1 cellular context compared by ENCODE assay signal in the genomic region with DNA sequence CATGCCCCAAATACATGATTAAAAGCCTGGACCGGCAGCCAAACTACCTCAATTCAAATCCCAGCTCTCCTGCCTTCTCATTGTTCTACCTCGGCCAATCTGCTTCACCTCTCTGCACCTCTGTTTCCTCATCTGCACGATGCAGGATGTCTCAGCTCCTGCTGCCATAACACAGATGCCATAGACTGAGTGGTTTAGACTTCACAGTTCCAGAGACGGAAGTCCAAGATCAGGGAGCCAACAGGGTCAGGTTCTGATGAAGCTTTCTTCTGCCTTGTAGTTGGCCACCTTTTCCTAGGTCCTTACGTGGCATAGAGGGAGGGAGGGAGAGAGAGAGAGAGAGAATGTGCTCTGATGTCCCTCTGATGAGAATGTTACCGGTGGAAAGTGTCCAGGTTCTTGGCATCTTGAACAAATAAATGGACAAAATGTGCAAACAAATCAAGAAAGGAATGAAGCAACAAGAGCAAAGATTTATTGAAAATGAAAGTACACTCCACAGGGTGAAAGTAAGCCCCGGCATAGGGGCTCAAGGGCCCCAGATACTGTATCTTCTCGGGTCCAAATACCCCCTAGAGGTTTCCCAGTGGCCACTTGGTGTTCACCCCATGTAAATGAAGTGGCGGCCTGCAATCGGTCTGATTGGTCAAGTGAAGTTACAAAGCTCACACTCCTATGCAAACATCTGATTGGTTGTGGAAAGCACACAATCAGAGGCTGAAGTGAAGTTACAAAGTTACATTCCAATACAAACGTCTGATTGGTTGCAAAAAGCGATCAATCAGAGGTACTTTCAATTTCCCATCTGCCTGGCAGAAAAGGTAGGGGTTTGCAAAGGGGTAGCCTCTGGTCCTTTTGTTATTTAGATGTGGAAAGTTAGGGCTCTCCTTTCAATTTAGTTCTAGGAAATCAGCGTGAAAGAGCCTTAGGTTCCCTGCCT.
TF ChIP-seq lines count a peak whose summit lies in the region.

No MANE protein-coding gene starts in this region.

TF ChIP-seq in HepG2, 621 proteins besides CTCF, POLR2A, EP300 and RAD21 (continued from another document and continues in another):
- TF ChIP-seq ZNF142 (CRISPR knock-in tag; IDR thresholded peaks at IDR 0.05) (no peak), PAX8 (CRISPR knock-in tag; IDR thresholded peaks at IDR 0.05; ENCODE audit: borderline replicate concordance) (no peak), WIZ (CRISPR knock-in tag; IDR thresholded peaks at IDR 0.05) (peak; percentile 80; the same call in 1 of the 2 replicates), KLF13 (CRISPR knock-in tag; IDR thresholded peaks at IDR 0.05) (no peak), HOXD1 (CRISPR knock-in tag; IDR thresholded peaks at IDR 0.05) (0 out of 2 replicates have a peak, but pooled peaks have one; percentile 49), ZNF724P (CRISPR knock-in tag; IDR thresholded peaks at IDR 0.05; ENCODE audit: borderline replicate concordance) (peak; percentile 57; the same call in 1 of the 2 replicates), HMG20B (CRISPR knock-in tag; conservative IDR thresholded peaks at IDR 0.05) (no peak), MXD3 (CRISPR knock-in tag; IDR thresholded peaks at IDR 0.05) (no peak), ZSCAN22 (CRISPR knock-in tag; IDR thresholded peaks at IDR 0.05) (no peak), ZSCAN21 (CRISPR knock-in tag; IDR thresholded peaks at IDR 0.05; ENCODE audit: borderline replicate concordance) (no peak), POLR2G (IDR thresholded peaks at IDR 0.05; ENCODE audit: low read depth, low read length) (peak; percentile 34; the same call in 1 of the 2 replicates), ATF7 (IDR thresholded peaks at IDR 0.05) (no peak), ATF7 (CRISPR knock-in tag; IDR thresholded peaks at IDR 0.05) (no peak), ZNF44 (CRISPR knock-in tag; IDR thresholded peaks at IDR 0.05) (0 out of 2 replicates have a peak, but pooled peaks have one; percentile 68), TSC22D2 (CRISPR knock-in tag; IDR thresholded peaks at IDR 0.05; ENCODE audit: borderline replicate concordance) (no peak), CEBPG (CRISPR knock-in tag; IDR thresholded peaks at IDR 0.05) (peak; percentile 45), HNRNPLL (IDR thresholded peaks at IDR 0.05; ENCODE audit: low read depth, low read length, poor library complexity, severe bottlenecking) (no peak), SMAD1 (CRISPR knock-in tag; IDR thresholded peaks at IDR 0.05; ENCODE audit: borderline replicate concordance, low read depth) (no peak), NBN (conservative IDR thresholded peaks at IDR 0.05) (no peak), GZF1 (CRISPR knock-in tag; IDR thresholded peaks at IDR 0.05) (no peak), SIX4 (CRISPR knock-in tag; IDR thresholded peaks at IDR 0.05) (no peak), ATAD3A (CRISPR knock-in tag; IDR thresholded peaks at IDR 0.05) (no peak), ZNF615 (CRISPR knock-in tag; IDR thresholded peaks at IDR 0.05; ENCODE audit: borderline replicate concordance) (0 out of 2 replicates have a peak, but pooled peaks have one; percentile 20), RFX5 (IDR thresholded peaks at IDR 0.05; ENCODE audit: low read depth, low read length) (no peak; the same call in 1 of the 2 replicates), MED8 (CRISPR knock-in tag; IDR thresholded peaks at IDR 0.05; ENCODE audit: insufficient replicate concordance) (no peak), ZNF644 (CRISPR knock-in tag; IDR thresholded peaks at IDR 0.05; ENCODE audit: low read depth) (0 out of 2 replicates have a peak, but pooled peaks have one; percentile 25), SALL1 (CRISPR knock-in tag; IDR thresholded peaks at IDR 0.05) (peak; percentile 67), HNRNPH1 (optimal IDR thresholded peaks at IDR 0.05; ENCODE audit: low read depth, low read length) (no peak), ZSCAN12 (CRISPR knock-in tag; IDR thresholded peaks at IDR 0.05) (no peak), KDM2A (CRISPR knock-in tag; IDR thresholded peaks at IDR 0.05; ENCODE audit: borderline replicate concordance, low read depth) (no peak), TOE1 (CRISPR knock-in tag; IDR thresholded peaks at IDR 0.05) (0 out of 2 replicates have a peak, but pooled peaks have one; percentile 8), REPIN1 (CRISPR knock-in tag; IDR thresholded peaks at IDR 0.05; ENCODE audit: borderline replicate concordance, low read depth) (no peak), YY1 (IDR thresholded peaks at IDR 0.05; ENCODE audit: insufficient read depth, insufficient replicate concordance, low read depth, low read length) (no peak), NFRKB (IDR thresholded peaks at IDR 0.05) (no peak), ZNF609 (CRISPR knock-in tag; IDR thresholded peaks at IDR 0.05; ENCODE audit: borderline replicate concordance) (peak; percentile 31; the same call in 1 of the 2 replicates), CCAR2 (optimal IDR thresholded peaks at IDR 0.05; ENCODE audit: low read depth, low read length) (no peak), POGK (CRISPR knock-in tag; conservative IDR thresholded peaks at IDR 0.05) (peak; percentile 73)
- TF ChIP-seq, protein P1, sequence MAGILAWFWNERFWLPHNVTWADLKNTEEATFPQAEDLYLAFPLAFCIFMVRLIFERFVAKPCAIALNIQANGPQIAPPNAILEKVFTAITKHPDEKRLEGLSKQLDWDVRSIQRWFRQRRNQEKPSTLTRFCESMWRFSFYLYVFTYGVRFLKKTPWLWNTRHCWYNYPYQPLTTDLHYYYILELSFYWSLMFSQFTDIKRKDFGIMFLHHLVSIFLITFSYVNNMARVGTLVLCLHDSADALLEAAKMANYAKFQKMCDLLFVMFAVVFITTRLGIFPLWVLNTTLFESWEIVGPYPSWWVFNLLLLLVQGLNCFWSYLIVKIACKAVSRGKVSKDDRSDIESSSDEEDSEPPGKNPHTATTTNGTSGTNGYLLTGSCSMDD (CRISPR knock-in tag; IDR thresholded peaks at IDR 0.05), result no peak
- TF ChIP-seq, protein P2, sequence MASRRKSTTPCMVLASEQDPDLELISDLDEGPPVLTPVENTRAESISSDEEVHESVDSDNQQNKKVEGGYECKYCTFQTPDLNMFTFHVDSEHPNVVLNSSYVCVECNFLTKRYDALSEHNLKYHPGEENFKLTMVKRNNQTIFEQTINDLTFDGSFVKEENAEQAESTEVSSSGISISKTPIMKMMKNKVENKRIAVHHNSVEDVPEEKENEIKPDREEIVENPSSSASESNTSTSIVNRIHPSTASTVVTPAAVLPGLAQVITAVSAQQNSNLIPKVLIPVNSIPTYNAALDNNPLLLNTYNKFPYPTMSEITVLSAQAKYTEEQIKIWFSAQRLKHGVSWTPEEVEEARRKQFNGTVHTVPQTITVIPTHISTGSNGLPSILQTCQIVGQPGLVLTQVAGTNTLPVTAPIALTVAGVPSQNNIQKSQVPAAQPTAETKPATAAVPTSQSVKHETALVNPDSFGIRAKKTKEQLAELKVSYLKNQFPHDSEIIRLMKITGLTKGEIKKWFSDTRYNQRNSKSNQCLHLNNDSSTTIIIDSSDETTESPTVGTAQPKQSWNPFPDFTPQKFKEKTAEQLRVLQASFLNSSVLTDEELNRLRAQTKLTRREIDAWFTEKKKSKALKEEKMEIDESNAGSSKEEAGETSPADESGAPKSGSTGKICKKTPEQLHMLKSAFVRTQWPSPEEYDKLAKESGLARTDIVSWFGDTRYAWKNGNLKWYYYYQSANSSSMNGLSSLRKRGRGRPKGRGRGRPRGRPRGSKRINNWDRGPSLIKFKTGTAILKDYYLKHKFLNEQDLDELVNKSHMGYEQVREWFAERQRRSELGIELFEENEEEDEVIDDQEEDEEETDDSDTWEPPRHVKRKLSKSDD (CRISPR knock-in tag; IDR thresholded peaks at IDR 0.05; ENCODE audit: low read depth), result no peak
